1 cellular context compared by ENCODE assay signal in the genomic region with DNA sequence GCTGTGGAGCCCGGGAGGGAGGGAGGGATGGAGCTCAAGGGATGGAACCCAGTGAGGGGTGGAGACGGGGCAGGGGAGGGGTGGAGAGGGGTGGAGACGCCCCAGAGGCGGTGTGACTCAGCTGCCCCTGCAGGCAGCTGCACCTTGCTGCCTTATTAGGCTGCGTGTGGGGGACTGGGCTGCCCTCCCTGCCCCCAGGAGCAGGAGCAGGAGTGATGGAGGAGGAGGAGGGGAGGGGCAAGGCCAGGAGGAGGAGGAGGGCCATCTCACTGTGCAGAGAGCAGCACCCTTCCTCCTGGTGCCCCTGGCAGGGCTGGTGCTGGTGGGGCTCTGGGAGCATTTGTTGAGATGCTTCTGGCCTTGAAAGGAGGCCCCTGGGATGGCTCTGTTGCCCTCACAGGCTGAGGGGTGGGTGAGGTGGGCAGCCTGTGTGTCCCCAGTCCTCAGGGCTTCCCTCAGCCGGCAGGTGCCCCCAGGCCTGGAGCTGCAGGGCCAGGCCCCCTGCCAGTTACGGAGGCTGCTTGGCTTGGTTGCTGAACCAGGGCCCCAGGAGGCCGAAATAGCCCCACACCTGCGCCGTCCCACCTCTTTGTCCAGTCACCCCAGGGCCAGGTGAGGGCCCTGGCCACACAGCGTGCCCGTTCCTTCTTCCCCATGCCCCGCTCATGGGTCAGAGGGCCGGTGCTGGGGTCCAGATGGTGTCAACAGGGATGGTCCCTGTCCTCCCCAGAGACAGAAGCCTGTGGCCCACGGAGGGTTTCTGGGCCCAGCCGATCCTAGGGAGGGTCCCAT.
TF ChIP-seq lines count a peak whose summit lies in the region.

No MANE protein-coding gene starts in this region.

TF ChIP-seq in HCT116, 20 proteins besides CTCF, POLR2A, EP300 and RAD21 (continued from another document):
- TF ChIP-seq, protein P1, sequence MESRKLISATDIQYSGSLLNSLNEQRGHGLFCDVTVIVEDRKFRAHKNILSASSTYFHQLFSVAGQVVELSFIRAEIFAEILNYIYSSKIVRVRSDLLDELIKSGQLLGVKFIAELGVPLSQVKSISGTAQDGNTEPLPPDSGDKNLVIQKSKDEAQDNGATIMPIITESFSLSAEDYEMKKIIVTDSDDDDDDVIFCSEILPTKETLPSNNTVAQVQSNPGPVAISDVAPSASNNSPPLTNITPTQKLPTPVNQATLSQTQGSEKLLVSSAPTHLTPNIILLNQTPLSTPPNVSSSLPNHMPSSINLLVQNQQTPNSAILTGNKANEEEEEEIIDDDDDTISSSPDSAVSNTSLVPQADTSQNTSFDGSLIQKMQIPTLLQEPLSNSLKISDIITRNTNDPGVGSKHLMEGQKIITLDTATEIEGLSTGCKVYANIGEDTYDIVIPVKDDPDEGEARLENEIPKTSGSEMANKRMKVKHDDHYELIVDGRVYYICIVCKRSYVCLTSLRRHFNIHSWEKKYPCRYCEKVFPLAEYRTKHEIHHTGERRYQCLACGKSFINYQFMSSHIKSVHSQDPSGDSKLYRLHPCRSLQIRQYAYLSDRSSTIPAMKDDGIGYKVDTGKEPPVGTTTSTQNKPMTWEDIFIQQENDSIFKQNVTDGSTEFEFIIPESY (IDR thresholded peaks at IDR 0.05; ENCODE audit: extremely low read depth, insufficient replicate concordance, low read length), result no peak
- no peak for TF ChIP-seq ZNF274 (IDR thresholded peaks at IDR 0.05; ENCODE audit: low read depth, low read length)
- no peak for TF ChIP-seq JUND (IDR thresholded peaks at IDR 0.05)
- TF ChIP-seq EGR1 (IDR thresholded peaks at IDR 0.05; ENCODE audit: low read depth), result no peak
- no peak for TF ChIP-seq CBX3 (IDR thresholded peaks at IDR 0.05; ENCODE audit: low read depth)
- TF ChIP-seq SP1 (IDR thresholded peaks at IDR 0.05; ENCODE audit: low read depth), result no peak
- TF ChIP-seq FOSL1 (IDR thresholded peaks at IDR 0.05; ENCODE audit: low read depth), result no peak
- no peak for TF ChIP-seq SIN3A (IDR thresholded peaks at IDR 0.05; ENCODE audit: low read depth)
- no peak for TF ChIP-seq ELF1 (IDR thresholded peaks at IDR 0.05; ENCODE audit: borderline replicate concordance, low read depth)
- TF ChIP-seq, protein P2, sequence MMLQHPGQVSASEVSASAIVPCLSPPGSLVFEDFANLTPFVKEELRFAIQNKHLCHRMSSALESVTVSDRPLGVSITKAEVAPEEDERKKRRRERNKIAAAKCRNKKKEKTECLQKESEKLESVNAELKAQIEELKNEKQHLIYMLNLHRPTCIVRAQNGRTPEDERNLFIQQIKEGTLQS (IDR thresholded peaks at IDR 0.05), result no peak
- no peak for TF ChIP-seq EZH2 (IDR thresholded peaks at IDR 0.05)
- no peak for TF ChIP-seq YY1 (IDR thresholded peaks at IDR 0.05; ENCODE audit: extremely low read depth, insufficient replicate concordance, low read depth, low read length)
- no peak for TF ChIP-seq CEBPB (IDR thresholded peaks at IDR 0.05; ENCODE audit: low read depth)
- no peak for TF ChIP-seq SRF (IDR thresholded peaks at IDR 0.05; ENCODE audit: low read depth)
